8 cellular contexts compared by ENCODE assay signal in genomic region chr20:45415822-45416637, GRCh38. TPM values are rescaled to one million over a fixed set of nuclear protein-coding genes. Genes with fewer than 3 reads are reported as not detected.
DNase-seq lines count a peak whose midpoint lies in the region; ATAC-seq and TF ChIP-seq lines count a peak whose summit lies in the region.

TSS of gene PIGT (plus strand) at chr20:45416141. CDS start at chr20:45416157, 16 bp downstream.

- H3K4me3 ChIP-seq in BE2C (ENCODE audit: low read depth, low read length) (peak within 1 kb of the TSS; percentile 97), colonic mucosa (peak within 1 kb of the TSS; percentile 78)

- H3K27me3 ChIP-seq in BE2C (no peaks in the 10 kb centered on the region), colonic mucosa (no peaks in the 10 kb centered on the region)

- ATAC-seq in HG03439 (IDR thresholded peaks at IDR 0.05; ENCODE audit: unreplicated experiment): peak; percentile 59

- no peaks in the 10 kb centered on the region for H3K9me3 ChIP-seq in BE2C
- no peaks in the 10 kb centered on the region for H3K9me3 ChIP-seq in colonic mucosa

- peak within 1 kb of the TSS; percentile 67 for H3K27ac ChIP-seq in colonic mucosa

- H3K4me1 ChIP-seq in BE2C (no peaks in the 10 kb centered on the region), colonic mucosa (peaks cover 18% of the 10 kb centered on the region)

- intact Hi-C loops in colonic mucosa (cut with DNase I): no loop called here

- H3K36me3 ChIP-seq in BE2C (peaks cover 13% of the 10 kb centered on the region), colonic mucosa (peaks cover 13% of the 10 kb centered on the region)

- DNase-seq in BE2C: peak; percentile 88
- DNase-seq in GM19238 (ENCODE audit: insufficient read length, low spot score): peak; percentile 84
- peak; percentile 80 for DNase-seq in NCI-H526 treated with DMSO at 0.1 percent for 48 hours (lab: John Stamatoyannopoulos, UW)
- DNase-seq in activated CD4-positive, alpha-beta T cell treated with anti-CD3 and anti-CD28 coated beads for 48 hours: peak; percentile 91
- peak; percentile 91 for DNase-seq in colonic mucosa
- DNase-seq in left kidney (ENCODE audit: low read depth, low spot score): peak; percentile 96
- DNase-seq in stimulated activated CD4-positive, alpha-beta T cell treated with anti-CD3 and anti-CD28 coated beads, Interleukin-1b, Interleukin-23, amount 100 ng/mL, for 48 hours: peak; percentile 88

- TF ChIP-seq CTCF in BE2C (IDR thresholded peaks at IDR 0.05; ENCODE audit: low read depth, low read length) (peak; percentile 3; the same call in 1 of the 2 replicates), colonic mucosa (IDR thresholded peaks at IDR 0.05) (no peak)

- H3K9ac ChIP-seq in colonic mucosa (ENCODE audit: low read depth in 2 of 2, low read length in 2 of 2): peak within 1 kb of the TSS; percentile 82 to 99

RNA-seq across cellular contexts. Expression of gene PIGT, which starts in this region (rescaled TPM):
- polyA plus RNA-seq in BE2C (2012; ENCODE audit: insufficient read depth, insufficient read length, low read depth): 192 TPM
- total RNA-seq in colonic mucosa: 100 to 1,000 TPM; 129 to 140 TPM

Comparison
In these comparisons a context has a peak if more than half of its experiments do, and no peak if none do; other contexts are left out.
1. Peak in every context shown above with its lines: DNase-seq, ATAC-seq, H3K4me3 ChIP-seq and H3K27ac ChIP-seq.